In the genomic region with DNA sequence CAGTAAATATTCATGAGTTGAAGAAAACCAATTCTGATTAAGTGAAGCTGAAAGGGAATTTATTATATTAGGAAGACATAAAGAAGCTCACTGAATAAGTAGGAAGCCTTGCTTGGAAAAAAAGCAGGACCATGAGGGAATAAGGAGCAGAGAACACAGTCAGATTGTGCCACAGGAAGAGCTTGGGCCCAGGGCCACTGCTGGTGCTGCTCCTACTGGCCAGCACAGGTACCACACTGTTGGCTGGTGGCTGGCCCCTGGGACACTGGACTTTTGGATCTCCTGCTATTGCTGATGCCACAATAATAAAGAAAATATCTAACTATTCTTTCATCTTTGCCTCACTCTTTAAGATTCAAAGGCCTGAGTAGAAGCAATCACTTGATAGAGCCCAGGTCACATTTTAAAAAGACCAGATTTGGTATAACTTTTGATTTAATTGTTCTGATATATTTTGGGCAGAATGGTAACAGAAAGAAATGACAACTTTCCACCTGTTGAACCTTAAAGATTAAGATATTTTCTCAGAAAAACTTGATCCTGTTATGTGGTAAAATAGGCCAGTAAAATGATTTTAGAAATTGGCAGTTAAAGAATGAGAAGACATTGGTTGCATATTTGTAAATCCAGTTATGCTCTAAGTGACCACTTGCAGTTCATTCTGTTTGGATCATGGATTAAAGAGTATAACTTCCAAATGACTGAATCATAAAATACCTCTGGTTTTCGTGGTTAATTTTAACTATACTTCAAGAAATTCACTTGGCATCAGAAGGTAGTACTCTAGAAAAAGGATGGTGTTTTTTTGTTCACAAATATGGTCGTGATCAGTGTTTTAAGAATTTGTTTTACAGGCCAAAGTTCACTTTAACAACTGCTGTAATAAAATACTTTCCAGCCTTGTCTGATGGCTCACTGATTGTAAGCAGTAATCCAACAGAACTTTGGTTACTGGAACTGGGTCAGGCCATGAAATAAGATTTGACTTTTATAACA, we compare ENCODE assay signal across 8 cellular contexts.
DNase-seq lines count a peak whose midpoint lies in the region; ATAC-seq, FAIRE-seq and TF ChIP-seq lines count a peak whose summit lies in the region.

No MANE protein-coding gene starts in this region.

- in situ Hi-C loops in Caki2 (cut with HindIII; ENCODE audit: low pct_unique_long_range_greater_than_20kb, low sequenced_read_pairs) = no loop called here
- in situ Hi-C loops in GM23248 (cut with MboI) = loop anchor here (10.0 kb wide), 1 partner anchor 375 kb away; no protein-coding TSS in a partner anchor

- no peak overlapping the region for H3K27ac Mint-ChIP-seq in T-helper 2 cell treated with Interferon-gamma antibody and Interleukin-4, amounts not matched to agents 5 μg/mL and 100 μg/mL, for 36 hours

- FAIRE-seq in GM12892 (lab: Jason Lieb, UNC) = no peak

- TF ChIP-seq POLR2A in GM12892 (IDR thresholded peaks at IDR 0.05; ENCODE audit: low read depth, low read length) = no peak

- peaks cover 2% of the 10 kb centered on the region for H3K4me1 Mint-ChIP-seq in T-helper 2 cell treated with Interferon-gamma antibody and Interleukin-4, amounts not matched to agents 5 μg/mL and 100 μg/mL, for 36 hours (ENCODE audit: low read depth)

- H3K4me2 ChIP-seq in GM23248 (ENCODE audit: unreplicated experiment) (peak overlapping the region; percentile 73), OCI-LY1 (ENCODE audit: low read length) (no peak overlapping the region), skeletal muscle satellite cell (ENCODE audit: low read length) (peak overlapping the region; percentile 64)

- peak; percentile 44 for TF ChIP-seq CTCF in OCI-LY1 (IDR thresholded peaks at IDR 0.05; ENCODE audit: low read length)
- peak; percentile 61 for TF ChIP-seq CTCF in foreskin keratinocyte (conservative IDR thresholded peaks at IDR 0.05)

- H3K27ac ChIP-seq in GM23248 (peak overlapping the region; percentile 70), OCI-LY1 (ENCODE audit: low read depth, low read length, poor library complexity, severe bottlenecking) (no peak overlapping the region), foreskin keratinocyte (no peak overlapping the region)

- peaks cover 62% of the 10 kb centered on the region for H3F3A ChIP-seq in GM23248 (ENCODE audit: insufficient read depth)
- no peaks in the 10 kb centered on the region for H3F3A ChIP-seq in OCI-LY1 (ENCODE audit: insufficient read depth, low read length)

- H3K9me3 Mint-ChIP-seq in T-helper 2 cell treated with Interferon-gamma antibody and Interleukin-4, amounts not matched to agents 5 μg/mL and 100 μg/mL, for 36 hours = no peaks in the 10 kb centered on the region

- H3K9me2 ChIP-seq in GM23248 (ENCODE audit: insufficient read depth) (no peaks in the 10 kb centered on the region), OCI-LY1 (ENCODE audit: low read depth, low read length) (no peaks in the 10 kb centered on the region)

- H4K20me1 ChIP-seq in GM23248 (ENCODE audit: insufficient read depth) (no peaks in the 10 kb centered on the region), OCI-LY1 (ENCODE audit: insufficient read depth, low read length) (no peaks in the 10 kb centered on the region)

- DNase-seq in Caki2 (ENCODE audit: low read depth) = peak; percentile 27
- DNase-seq in GM23248 = peak; percentile 90
- peak in 1 of 2 donors; percentile 47 for DNase-seq in foreskin keratinocyte
- DNase-seq in T-helper 2 cell treated with Interferon-gamma antibody and Interleukin-4, amounts not matched to agents 5 μg/mL and 100 μg/mL, for 36 hours (ENCODE audit: low spot score) = no peak
- DNase-seq in GM12892 (ENCODE audit: insufficient read length) = no peak

- H3K36me3 ChIP-seq in GM23248 (ENCODE audit: low read depth) (no peaks in the 10 kb centered on the region), OCI-LY1 (ENCODE audit: insufficient read depth, low read length) (peaks cover 15% of the 10 kb centered on the region), skeletal muscle satellite cell (ENCODE audit: insufficient read depth, low read length) (peaks cover 12% of the 10 kb centered on the region)

- H3K79me2 ChIP-seq in GM23248 (ENCODE audit: insufficient read depth) (no peaks in the 10 kb centered on the region), OCI-LY1 (ENCODE audit: insufficient read depth, low read length) (no peaks in the 10 kb centered on the region)

- H3K9ac ChIP-seq in GM23248 = peak overlapping the region; percentile 31
- no peak overlapping the region for H3K9ac ChIP-seq in OCI-LY1 (ENCODE audit: low read length)
- peak overlapping the region; percentile 76 for H3K9ac ChIP-seq in skeletal muscle satellite cell (ENCODE audit: low read depth, low read length)

- peaks cover 62% of the 10 kb centered on the region for H3K4me1 ChIP-seq in GM23248 (ENCODE audit: insufficient read depth)
- H3K4me1 ChIP-seq in OCI-LY1 (ENCODE audit: insufficient read depth, low read length, severe bottlenecking) = no peaks in the 10 kb centered on the region
- H3K4me1 ChIP-seq in foreskin keratinocyte = peaks cover 17% of the 10 kb centered on the region
- peaks cover 63% of the 10 kb centered on the region for H3K4me1 ChIP-seq in skeletal muscle satellite cell (ENCODE audit: control insufficient read depth, insufficient read depth, low read length)

- 0 out of 2 replicates have a peak overlapping the region, but pooled peaks have one; percentile 1 for H2AFZ ChIP-seq in GM23248
- no peak overlapping the region for H2AFZ ChIP-seq in OCI-LY1 (ENCODE audit: low read length)

- 0% methylated on average over 2 of the region's 2 CpGs for WGBS in GM23248 (ENCODE audit: low coverage in 1 of 2, low lambda C conversion rate in 2 of 2, missing lambda C conversion rate in 2 of 2), 2 experiments

- H3K4me3 ChIP-seq in GM23248 (peak overlapping the region; percentile 31; the same call in 1 of the 2 replicates), OCI-LY1 (ENCODE audit: low read depth, low read length, poor library complexity, severe bottlenecking) (no peak overlapping the region), skeletal muscle satellite cell (ENCODE audit: low read length) (peak overlapping the region; percentile 9)

- H3K4me3 Mint-ChIP-seq in T-helper 2 cell treated with Interferon-gamma antibody and Interleukin-4, amounts not matched to agents 5 μg/mL and 100 μg/mL, for 36 hours = no peak overlapping the region

- H3K27me3 Mint-ChIP-seq in T-helper 2 cell treated with Interferon-gamma antibody and Interleukin-4, amounts not matched to agents 5 μg/mL and 100 μg/mL, for 36 hours (ENCODE audit: low read depth) = no peaks in the 10 kb centered on the region

- H3K9me3 ChIP-seq in GM23248 (ENCODE audit: low read depth) (no peaks in the 10 kb centered on the region), OCI-LY1 (ENCODE audit: low read length) (no peaks in the 10 kb centered on the region), skeletal muscle satellite cell (replicated peaks; ENCODE audit: low read length) (no peaks in the 10 kb centered on the region)

- ATAC-seq in foreskin keratinocyte (peak; percentile 88), GM21423 (IDR thresholded peaks at IDR 0.05; ENCODE audit: unreplicated experiment) (no peak)

- H3K27me3 ChIP-seq in GM23248 (replicated peaks; ENCODE audit: insufficient read depth) (no peaks in the 10 kb centered on the region), OCI-LY1 (ENCODE audit: insufficient read depth, low read length) (no peaks in the 10 kb centered on the region), foreskin keratinocyte (no peaks in the 10 kb centered on the region), skeletal muscle satellite cell (ENCODE audit: control insufficient read depth, insufficient read depth, low read length) (no peaks in the 10 kb centered on the region)

- H3K36me3 Mint-ChIP-seq in T-helper 2 cell treated with Interferon-gamma antibody and Interleukin-4, amounts not matched to agents 5 μg/mL and 100 μg/mL, for 36 hours (ENCODE audit: low read depth) = peaks cover 2% of the 10 kb centered on the region

Comparison
In these comparisons a context has a peak if more than half of its experiments do, and no peak if none do; other contexts are left out.
1. DNase-seq: peak in Caki2 (single experiment) and GM23248 (single experiment); none in T-helper 2 cell treated with Interferon-gamma antibody and Interleukin-4, amounts not matched to agents 5 μg/mL and 100 μg/mL, for 36 hours (single experiment) and GM12892 (single experiment).